Comparison of ENCODE assay signal across 8 cellular contexts in the genomic region with DNA sequence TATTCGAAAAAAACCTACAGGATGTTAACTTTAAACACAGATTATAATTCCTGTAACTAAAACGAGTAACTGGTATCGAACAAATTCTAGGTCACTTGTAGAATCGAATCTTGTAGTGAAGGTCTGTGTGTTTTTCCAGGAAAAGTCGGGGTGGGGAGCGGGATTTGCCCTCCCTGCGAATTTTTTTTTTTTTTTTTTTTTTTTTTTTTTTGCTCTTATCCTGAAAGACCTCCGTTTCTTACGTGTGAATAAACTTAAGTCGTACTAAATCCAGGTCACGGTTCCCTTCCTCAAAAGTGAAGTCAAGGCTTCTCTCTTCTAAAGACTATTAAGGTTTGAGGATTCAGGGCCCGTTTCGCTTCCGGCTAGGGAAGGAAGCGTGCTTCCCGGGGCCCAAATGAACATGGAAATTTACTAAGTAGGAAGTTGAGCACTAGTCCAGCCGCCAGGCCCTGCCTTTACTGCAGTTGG. TPM values are rescaled to one million over a fixed set of nuclear protein-coding genes. Genes with fewer than 3 reads are reported as not detected.
A peak's percentile ranks its signal among the peaks of the same experiment; 100 is the strongest.
DNase-seq lines count a peak whose midpoint lies in the region; ATAC-seq and TF ChIP-seq lines count a peak whose summit lies in the region.

No MANE protein-coding gene starts in this region.

- H3K9me3 Mint-ChIP-seq in activated CD8-positive, alpha-beta T cell treated with anti-CD3 and anti-CD28 coated beads, Interleukin-2, amount 10 ng/mL, durations not matched to agents 7 days and 5 days (ENCODE audit: insufficient read depth): no peaks in the 10 kb centered on the region
- no peaks in the 10 kb centered on the region for H3K9me3 Mint-ChIP-seq in stimulated activated memory B cell treated with anti-CD40 and anti-IgM and Interleukin-4, amounts not matched to agents 10 μg/mL and 1 μg/mL and 100 μg/mL, for 72 hours

- peak overlapping the region; percentile 94 for H3K27ac ChIP-seq in HUES6 (ENCODE audit: low read depth, low read length)

- CTCF ChIA-PET in BJ (lab: Yijun Ruan, JAX): interaction anchor here (1.0 to 2.4 kb wide), 3 partner anchors 21 to 114 kb away, joined by 3 to 7 read pairs (median 3); no protein-coding TSS in a partner anchor
- CTCF ChIA-PET in activated CD8-positive, alpha-beta T cell treated with anti-CD3 and anti-CD28 coated beads, Interleukin-2, amount 10 ng/mL, durations not matched to agents 7 days and 5 days (lab: Charles Lee): interaction anchor here (1.8 kb wide), 1 partner anchor 100 kb away, joined by 10 read pairs; no protein-coding TSS in a partner anchor

- POLR2A ChIA-PET in BJ (lab: Charles Lee): no interaction called here
- POLR2A ChIA-PET in activated CD8-positive, alpha-beta T cell treated with anti-CD3 and anti-CD28 coated beads, Interleukin-2, amount 10 ng/mL, durations not matched to agents 7 days and 5 days (lab: Charles Lee): interaction anchor here (0.9 to 2.4 kb wide), 5 partner anchors 33 to 900 kb away, joined by 3 to 17 read pairs (median 3); no protein-coding TSS in a partner anchor

- no peak for ATAC-seq in activated CD8-positive, alpha-beta T cell treated with anti-CD3 and anti-CD28 coated beads, Interleukin-2, amount 10 ng/mL, durations not matched to agents 7 days and 5 days
- ATAC-seq in stimulated activated memory B cell treated with anti-CD40 and anti-IgM and Interleukin-4, amounts not matched to agents 10 μg/mL and 1 μg/mL and 100 μg/mL, for 72 hours: no peak

- no peaks in the 10 kb centered on the region for H3K27me3 Mint-ChIP-seq in activated CD8-positive, alpha-beta T cell treated with anti-CD3 and anti-CD28 coated beads, Interleukin-2, amount 10 ng/mL, durations not matched to agents 7 days and 5 days (ENCODE audit: low read depth)
- no peaks in the 10 kb centered on the region for H3K27me3 Mint-ChIP-seq in stimulated activated memory B cell treated with anti-CD40 and anti-IgM and Interleukin-4, amounts not matched to agents 10 μg/mL and 1 μg/mL and 100 μg/mL, for 72 hours

- H3K36me3 ChIP-seq in BJ (ENCODE audit: control insufficient read depth, insufficient read depth, low read length) (no peaks in the 10 kb centered on the region), HUES6 (ENCODE audit: control insufficient read depth, insufficient read depth, low read length) (no peaks in the 10 kb centered on the region), iPS-15b (ENCODE audit: control insufficient read depth, insufficient read depth, low read length) (no peaks in the 10 kb centered on the region)

- TF ChIP-seq CTCF in BJ (IDR thresholded peaks at IDR 0.05; ENCODE audit: insufficient read depth, low read depth, low read length): no peak; the same call in 1 of the 2 replicates

- peaks cover 10% of the 10 kb centered on the region for H3K36me3 Mint-ChIP-seq in activated CD8-positive, alpha-beta T cell treated with anti-CD3 and anti-CD28 coated beads, Interleukin-2, amount 10 ng/mL, durations not matched to agents 7 days and 5 days (ENCODE audit: low read depth)
- no peaks in the 10 kb centered on the region for H3K36me3 Mint-ChIP-seq in stimulated activated memory B cell treated with anti-CD40 and anti-IgM and Interleukin-4, amounts not matched to agents 10 μg/mL and 1 μg/mL and 100 μg/mL, for 72 hours

- H3K4me3 ChIP-seq in BJ (ENCODE audit: low read depth, low read length): peak overlapping the region; percentile 82
- peak overlapping the region; percentile 75 for H3K4me3 ChIP-seq in HUES6 (ENCODE audit: low read depth, low read length)
- peak overlapping the region; percentile 87 for H3K4me3 ChIP-seq in iPS-15b (ENCODE audit: low read depth, low read length)

- peaks cover 51% of the 10 kb centered on the region for H3K4me1 Mint-ChIP-seq in activated CD8-positive, alpha-beta T cell treated with anti-CD3 and anti-CD28 coated beads, Interleukin-2, amount 10 ng/mL, durations not matched to agents 7 days and 5 days (ENCODE audit: low read depth)
- H3K4me1 Mint-ChIP-seq in stimulated activated memory B cell treated with anti-CD40 and anti-IgM and Interleukin-4, amounts not matched to agents 10 μg/mL and 1 μg/mL and 100 μg/mL, for 72 hours: peaks cover 65% of the 10 kb centered on the region

- H3K4me1 ChIP-seq in HUES6 (ENCODE audit: control insufficient read depth, insufficient read depth, low read length) (peaks cover 22% of the 10 kb centered on the region), iPS-15b (ENCODE audit: control insufficient read depth, insufficient read depth, low read length) (peaks cover 15% of the 10 kb centered on the region)

- H3K9me3 ChIP-seq in HUES6 (ENCODE audit: control insufficient read depth, insufficient read depth, low read depth, low read length) (no peaks in the 10 kb centered on the region), iPS-15b (ENCODE audit: control insufficient read depth, insufficient read depth, low read length) (no peaks in the 10 kb centered on the region)

- H3K9ac ChIP-seq in HUES6 (ENCODE audit: low read length): peak overlapping the region; percentile 93
- H3K9ac ChIP-seq in iPS-15b (ENCODE audit: low read depth, low read length): peak overlapping the region; percentile 84

- DNase-seq in BJ (ENCODE audit: low read depth) (peak; percentile 14), GDM1 (lab: John Stamatoyannopoulos, UW) (no peak), HPDE6-E6E7 (ENCODE audit: extremely low spot score) (no peak), GOT3 (lab: John Stamatoyannopoulos, UW) (no peak)
- no peak for DNase-seq in activated CD8-positive, alpha-beta T cell treated with anti-CD3 and anti-CD28 coated beads, Interleukin-2, amount 10 ng/mL, durations not matched to agents 7 days and 5 days

- H3K27me3 ChIP-seq in BJ (ENCODE audit: control insufficient read depth, insufficient read depth, low read length) (no peaks in the 10 kb centered on the region), HUES6 (ENCODE audit: control insufficient read depth, insufficient read depth, low read length) (no peaks in the 10 kb centered on the region), iPS-15b (ENCODE audit: control insufficient read depth, insufficient read depth, low read length) (no peaks in the 10 kb centered on the region)

- H3K27ac Mint-ChIP-seq in activated CD8-positive, alpha-beta T cell treated with anti-CD3 and anti-CD28 coated beads, Interleukin-2, amount 10 ng/mL, durations not matched to agents 7 days and 5 days: peak overlapping the region; percentile 87
- H3K27ac Mint-ChIP-seq in stimulated activated memory B cell treated with anti-CD40 and anti-IgM and Interleukin-4, amounts not matched to agents 10 μg/mL and 1 μg/mL and 100 μg/mL, for 72 hours: peak overlapping the region; percentile 100

- peak overlapping the region; percentile 93 for H3K4me3 Mint-ChIP-seq in activated CD8-positive, alpha-beta T cell treated with anti-CD3 and anti-CD28 coated beads, Interleukin-2, amount 10 ng/mL, durations not matched to agents 7 days and 5 days
- H3K4me3 Mint-ChIP-seq in stimulated activated memory B cell treated with anti-CD40 and anti-IgM and Interleukin-4, amounts not matched to agents 10 μg/mL and 1 μg/mL and 100 μg/mL, for 72 hours: peak overlapping the region; percentile 93

RNA-seq across cellular contexts. Expression of a gene that starts 0.8 kb away (rescaled TPM):
- 27.0 and 35.7 TPM in 2 replicates for polyA plus RNA-seq in BJ (2011; rRNA removed)
- 25.6 and 29.3 TPM in 2 replicates for polyA minus RNA-seq in BJ (2011; rRNA and poly(A)+ RNA removed)
- 10 to 100 TPM; 51.2 to 52.8 TPM for total RNA-seq in activated CD8-positive, alpha-beta T cell treated with anti-CD3 and anti-CD28 coated beads, Interleukin-2, amount 10 ng/mL, durations not matched to agents 7 days and 5 days
